Comparison of ENCODE assay signal across 12 cellular contexts in the genomic region with DNA sequence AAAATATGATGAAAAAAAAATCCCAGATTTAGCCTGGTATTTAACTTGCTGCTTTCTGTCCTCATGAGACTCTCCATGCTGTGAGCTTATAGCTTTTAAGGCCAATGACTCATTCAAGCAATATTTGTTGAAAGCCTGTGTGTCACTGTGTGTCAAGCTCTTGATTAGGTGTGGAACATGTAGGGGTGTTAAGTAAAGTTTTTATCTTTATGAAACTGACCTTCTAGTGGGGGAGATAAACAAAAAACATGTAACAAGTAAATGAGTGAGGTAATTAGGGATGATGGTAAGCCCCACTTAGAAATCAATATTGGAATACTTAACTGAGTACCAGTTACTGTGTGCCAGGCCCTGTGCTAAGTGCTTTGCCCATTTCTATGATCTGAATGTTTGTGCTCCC. TPM values are rescaled to one million over a fixed set of nuclear protein-coding genes. Genes with fewer than 3 reads are reported as not detected.
DNase-seq lines count a peak whose midpoint lies in the region; ATAC-seq, FAIRE-seq and TF ChIP-seq lines count a peak whose summit lies in the region.
"Had no signal": no experiment of that assay in that cellular context is flagged by ENCODE, and none has a peak within 500 bp of the region (broad histone marks: within the 10 kb centered on the region; RNA-seq: fewer than 3 reads in every experiment).

No MANE protein-coding gene starts in this region.

- H3K36me3 Mint-ChIP-seq in glutamatergic neuron (ENCODE audit: unreplicated experiment) = no peaks in the 10 kb centered on the region

- no peaks in the 10 kb centered on the region for H3K9me3 ChIP-seq in A549
- H3K9me3 ChIP-seq in adipocyte (ENCODE audit: control insufficient read depth, low read length) = no peaks in the 10 kb centered on the region
- no peaks in the 10 kb centered on the region for H3K9me3 ChIP-seq in small intestine (ENCODE audit: control insufficient read depth, low read depth)
- H3K9me3 ChIP-seq: suprapubic skin had no signal

- peak overlapping the region; percentile 28; the same call in 1 of the 3 replicates for H3K4me2 ChIP-seq in A549

- TF ChIP-seq EP300 in A549 (IDR thresholded peaks at IDR 0.05) = no peak

- H3K36me3 ChIP-seq in adipocyte (ENCODE audit: control insufficient read depth, insufficient read depth, low read length, severe bottlenecking) (no peaks in the 10 kb centered on the region), small intestine (ENCODE audit: control insufficient read depth in 2 of 2, insufficient read depth in 2 of 2, low read length in 2 of 2) (no peaks in the 10 kb centered on the region)
- H3K36me3 ChIP-seq: suprapubic skin had no signal

- no peak for TF ChIP-seq POLR2A in A549 (IDR thresholded peaks at IDR 0.05; ENCODE audit: low read length)

- H3K4me3 Mint-ChIP-seq in glutamatergic neuron (ENCODE audit: unreplicated experiment) = no peak overlapping the region

- no peaks in the 10 kb centered on the region for H3K27me3 Mint-ChIP-seq in glutamatergic neuron (ENCODE audit: unreplicated experiment)

- H3K4me1 ChIP-seq in A549 (0 out of 3 replicates have a peak, but pooled peaks cover 4% of the 10 kb centered on the region), adipocyte (ENCODE audit: control insufficient read depth, insufficient read depth, low read length) (peaks cover 31% of the 10 kb centered on the region), small intestine (ENCODE audit: control insufficient read depth in 2 of 2, insufficient read depth in 1 of 2, low read depth in 1 of 2, low read length in 1 of 2) (no peaks in the 10 kb centered on the region)

- DNase-seq in A549 (ENCODE audit: low read depth in 1 of 2, low spot score in 1 of 2) = peak in 1 of 2 experiments; percentile 14
- DNase-seq in HCEC 1CT = peak; percentile 92
- peak; percentile 74 for DNase-seq in adipocyte (ENCODE audit: low read depth)
- no peak for DNase-seq in glutamatergic neuron
- no peak for DNase-seq in Kasumi-1 (lab: John Stamatoyannopoulos, UW)
- DNase-seq in GM20000 (ENCODE audit: low spot score) = no peak
- DNase-seq in small intestine = no peak
- no peak for DNase-seq in MV-4-11 (lab: John Stamatoyannopoulos, UW)
- DNase-seq: activated effector memory CD4-positive, alpha-beta T cell treated with Interleukin-2 at 50 U/mL for 16 hours; C1 segment of cervical spinal cord; stimulated activated CD4-positive, alpha-beta T cell treated with anti-CD3 and anti-CD28 coated beads, Interleukin-1b, Interleukin-23, amount 100 ng/mL, for 48 hours had no signal

- H3K9ac ChIP-seq in adipocyte (ENCODE audit: low read length) = peak overlapping the region; percentile 48

- ATAC-seq in A549 = peak; percentile 56 to 58; a peak in 3 of 6 replicates

- peak overlapping the region; percentile 91 for H3K27ac Mint-ChIP-seq in glutamatergic neuron (ENCODE audit: unreplicated experiment)

- CTCF ChIA-PET in A549 (lab: Yijun Ruan, JAX) = no interaction called here

- H3K4me3 ChIP-seq in A549 = no peak overlapping the region
- no peak overlapping the region for H3K4me3 ChIP-seq in adipocyte (ENCODE audit: low read length)
- no peak overlapping the region for H3K4me3 ChIP-seq in small intestine (ENCODE audit: low read depth in 1 of 2, low read length in 2 of 2)
- H3K4me3 ChIP-seq: suprapubic skin had no signal

- H3K4me1 Mint-ChIP-seq in glutamatergic neuron (ENCODE audit: low read depth, unreplicated experiment) = peaks cover 45% of the 10 kb centered on the region

- POLR2A ChIA-PET in A549 (lab: Yijun Ruan, JAX) = no interaction called here

- FAIRE-seq in A549 (lab: Jason Lieb, UNC) = no peak
- FAIRE-seq in small intestine (lab: Jason Lieb, UNC) = no peak

- TF ChIP-seq RAD21 in A549 (conservative IDR thresholded peaks at IDR 0.05 in 1 of 2, IDR thresholded peaks at IDR 0.05 in 1 of 2) = no peak

- H3K9me3 Mint-ChIP-seq in glutamatergic neuron (ENCODE audit: unreplicated experiment) = peaks cover 3% of the 10 kb centered on the region

- H3K27me3 ChIP-seq in adipocyte (replicated peaks; ENCODE audit: control insufficient read depth, insufficient read depth, low read length) (no peaks in the 10 kb centered on the region), small intestine (ENCODE audit: control insufficient read depth in 2 of 2, insufficient read depth in 2 of 2, low read length in 2 of 2) (no peaks in the 10 kb centered on the region)
- H3K27me3 ChIP-seq: suprapubic skin had no signal

- no peak for TF ChIP-seq CTCF in A549 (IDR thresholded peaks at IDR 0.05)
- TF ChIP-seq CTCF in glutamatergic neuron (IDR thresholded peaks at IDR 0.05; ENCODE audit: partially characterized antibody, unreplicated experiment) = no peak
- TF ChIP-seq CTCF in GM20000 (IDR thresholded peaks at IDR 0.05; ENCODE audit: extremely low read depth, missing control alignments) = no peak

- H3K27ac ChIP-seq in A549 (no peak overlapping the region), small intestine (ENCODE audit: low read depth in 1 of 2, low read length in 1 of 2) (no peak overlapping the region)
- H3K27ac ChIP-seq: suprapubic skin had no signal

TF ChIP-seq in A549, 52 proteins besides CTCF, POLR2A, EP300 and RAD21:
- TF ChIP-seq, protein P1, sequence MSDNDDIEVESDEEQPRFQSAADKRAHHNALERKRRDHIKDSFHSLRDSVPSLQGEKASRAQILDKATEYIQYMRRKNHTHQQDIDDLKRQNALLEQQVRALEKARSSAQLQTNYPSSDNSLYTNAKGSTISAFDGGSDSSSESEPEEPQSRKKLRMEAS (IDR thresholded peaks at IDR 0.05) = no peak
- TF ChIP-seq, protein P2, sequence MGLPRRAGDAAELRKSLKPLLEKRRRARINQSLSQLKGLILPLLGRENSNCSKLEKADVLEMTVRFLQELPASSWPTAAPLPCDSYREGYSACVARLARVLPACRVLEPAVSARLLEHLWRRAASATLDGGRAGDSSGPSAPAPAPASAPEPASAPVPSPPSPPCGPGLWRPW (IDR thresholded peaks at IDR 0.05) = no peak
- TF ChIP-seq NPAS2 (CRISPR knock-in tag; IDR thresholded peaks at IDR 0.05; ENCODE audit: borderline replicate concordance) (no peak), FOSL2 (IDR thresholded peaks at IDR 0.05) (peak; percentile 7; the same call in 1 of the 2 replicates), FOSL2 (CRISPR knock-in tag; IDR thresholded peaks at IDR 0.05) (peak; percentile 29; the same call in 1 of the 2 replicates), NFE2L2 (conservative IDR thresholded peaks at IDR 0.05; ENCODE audit: low read length) (no peak), KDM5A (IDR thresholded peaks at IDR 0.05) (no peak)
- TF ChIP-seq, protein P3, sequence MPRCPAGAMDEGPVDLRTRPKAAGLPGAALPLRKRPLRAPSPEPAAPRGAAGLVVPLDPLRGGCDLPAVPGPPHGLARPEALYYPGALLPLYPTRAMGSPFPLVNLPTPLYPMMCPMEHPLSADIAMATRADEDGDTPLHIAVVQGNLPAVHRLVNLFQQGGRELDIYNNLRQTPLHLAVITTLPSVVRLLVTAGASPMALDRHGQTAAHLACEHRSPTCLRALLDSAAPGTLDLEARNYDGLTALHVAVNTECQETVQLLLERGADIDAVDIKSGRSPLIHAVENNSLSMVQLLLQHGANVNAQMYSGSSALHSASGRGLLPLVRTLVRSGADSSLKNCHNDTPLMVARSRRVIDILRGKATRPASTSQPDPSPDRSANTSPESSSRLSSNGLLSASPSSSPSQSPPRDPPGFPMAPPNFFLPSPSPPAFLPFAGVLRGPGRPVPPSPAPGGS (IDR thresholded peaks at IDR 0.05) = no peak

RNA-seq across cellular contexts. Expression of a gene that starts 44.8 kb away (rescaled TPM):
- not detected in 2 replicates for polyA plus RNA-seq in A549 (2011; rRNA removed)
- not detected in 2 replicates for polyA plus RNA-seq in A549 (2012; cell fraction: cytosol; rRNA removed)
- polyA plus RNA-seq in A549 (2012; cell fraction: nucleus; rRNA removed) = not detected in 2 replicates
- polyA plus RNA-seq in A549 (2017; fragmentation: RNase III; extraction: RNeasy Plus Mini Kit Qiagen cat#74134 plus additional on column Dnase treatment) = not detected in 3 replicates
- polyA minus RNA-seq in A549 (2011; rRNA and poly(A)+ RNA removed) = not detected in 2 replicates
- total RNA-seq in glutamatergic neuron (ENCODE audit: unreplicated experiment) = not detected
- not detected for polyA plus RNA-seq in small intestine
- total RNA-seq: suprapubic skin had no signal

Comparison
In these comparisons a context has a peak if more than half of its experiments do, and no peak if none do; other contexts are left out.
1. DNase-seq: peak in HCEC 1CT (single experiment) and adipocyte (single experiment); none in glutamatergic neuron (single experiment), Kasumi-1 (0 of 2), GM20000 (single experiment), small intestine (single experiment) and MV-4-11 (single experiment).